ENCODE assay signal across 8 cellular contexts in the genomic region with DNA sequence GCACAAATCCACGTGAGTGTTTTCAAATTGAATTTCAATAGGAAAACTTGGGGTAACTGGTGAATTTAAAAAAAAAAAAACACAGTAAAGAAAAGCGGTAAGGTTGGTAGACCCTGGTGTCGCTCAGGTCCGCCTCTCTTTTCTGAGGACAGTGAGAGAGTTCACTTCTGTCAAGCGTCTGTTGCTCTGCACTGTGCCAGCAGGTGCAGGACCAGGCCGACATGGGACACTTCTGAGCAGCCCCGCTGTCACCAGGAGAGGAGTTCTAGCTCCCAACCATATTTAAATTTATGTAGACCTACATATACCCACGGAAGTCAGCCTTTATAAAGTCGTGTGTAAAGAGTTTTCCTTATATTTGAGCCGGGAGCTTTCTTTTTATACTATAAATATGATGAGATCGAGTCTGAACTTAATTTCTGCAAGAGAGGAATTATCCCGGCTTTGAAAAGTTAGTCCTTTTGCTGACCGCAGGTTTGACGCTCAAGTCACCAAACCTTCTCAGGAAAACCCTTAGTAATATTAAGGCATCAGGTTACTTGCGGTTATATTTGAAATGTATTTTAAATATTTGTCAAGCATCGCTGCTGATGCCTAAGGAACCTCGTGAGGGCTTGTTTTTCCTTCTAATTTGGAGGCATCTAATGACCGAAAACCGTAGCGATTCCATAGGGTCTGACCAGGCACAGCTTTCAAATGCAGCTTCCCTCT. TPM values are rescaled to one million over a fixed set of nuclear protein-coding genes. Genes with fewer than 3 reads are reported as not detected.
DNase-seq lines count a peak whose midpoint lies in the region; ATAC-seq, FAIRE-seq and TF ChIP-seq lines count a peak whose summit lies in the region.

No MANE protein-coding gene starts in this region.

- H3K4me3 ChIP-seq in Jurkat, Clone E6-1 (ENCODE audit: low read length), result peak overlapping the region; percentile 88
- peak overlapping the region in 1 of 3 experiments; percentile 7 for H3K4me3 ChIP-seq in keratinocyte (ENCODE audit: control insufficient read depth in 2 of 3, extremely low read depth in 1 of 3, insufficient read depth in 2 of 3, low read depth in 1 of 3, low read length in 3 of 3)

- H3K9me1 ChIP-seq in keratinocyte (ENCODE audit: control insufficient read depth, extremely low read depth, insufficient read depth, low read length), result no peaks in the 10 kb centered on the region

- peak overlapping the region; percentile 100 for H3K27ac Mint-ChIP-seq in activated T-cell treated with anti-CD3 and anti-CD28 coated beads, Interleukin-2, amount 50 U/mL, for 72 hours
- H3K27ac Mint-ChIP-seq in stimulated activated naive CD8-positive, alpha-beta T cell treated with anti-CD3 and anti-CD28 coated beads, Interleukin-15, amount 100 ng/mL, for 72 hours, result peak overlapping the region; percentile 99 to 100

- peak; percentile 71 for DNase-seq in Jurkat, Clone E6-1 (ENCODE audit: low read depth, low spot score)
- DNase-seq in activated T-cell treated with anti-CD3 and anti-CD28 coated beads, Interleukin-2, amount 50 U/mL, for 72 hours, result peak; percentile 59 to 64
- DNase-seq in keratinocyte (ENCODE audit: low read depth, low spot score), result no peak
- peak; percentile 63 to 72 for DNase-seq in stimulated activated naive CD8-positive, alpha-beta T cell treated with anti-CD3 and anti-CD28 coated beads, Interleukin-15, amount 100 ng/mL, for 72 hours
- no peak for DNase-seq in putamen (ENCODE audit: low spot score)
- no peak for DNase-seq in NCI-H2107 (lab: John Stamatoyannopoulos, UW)

- peak overlapping the region; percentile 94 to 96 for H3K4me3 Mint-ChIP-seq in activated T-cell treated with anti-CD3 and anti-CD28 coated beads, Interleukin-2, amount 50 U/mL, for 72 hours
- H3K4me3 Mint-ChIP-seq in stimulated activated naive CD8-positive, alpha-beta T cell treated with anti-CD3 and anti-CD28 coated beads, Interleukin-15, amount 100 ng/mL, for 72 hours, result peak overlapping the region; percentile 91 to 98

- H3K9me3 Mint-ChIP-seq in activated T-cell treated with anti-CD3 and anti-CD28 coated beads, Interleukin-2, amount 50 U/mL, for 72 hours, result no peaks in the 10 kb centered on the region
- H3K9me3 Mint-ChIP-seq in stimulated activated naive CD8-positive, alpha-beta T cell treated with anti-CD3 and anti-CD28 coated beads, Interleukin-15, amount 100 ng/mL, for 72 hours, result no peaks in the 10 kb centered on the region

- peak overlapping the region; percentile 37 for H3K4me2 ChIP-seq in keratinocyte (ENCODE audit: control insufficient read depth, extremely low read depth, insufficient read depth, low read depth, low read length)

- H3K36me3 ChIP-seq in ES-I3 (ENCODE audit: insufficient read depth, low read length) (no peaks in the 10 kb centered on the region), keratinocyte (ENCODE audit: control insufficient read depth in 2 of 2, extremely low read depth in 1 of 2, insufficient read depth in 2 of 2, low read length in 2 of 2) (no peaks in the 10 kb centered on the region)

- ATAC-seq in GM21367 (IDR thresholded peaks at IDR 0.05; ENCODE audit: unreplicated experiment), result peak; percentile 37
- ATAC-seq in activated T-cell treated with anti-CD3 and anti-CD28 coated beads, Interleukin-2, amount 50 U/mL, for 72 hours (replicated peaks in 1 of 2), result peak; percentile 53 to 64
- peak; percentile 71 for ATAC-seq in stimulated activated naive CD8-positive, alpha-beta T cell treated with anti-CD3 and anti-CD28 coated beads, Interleukin-15, amount 100 ng/mL, for 72 hours

- H3K36me3 Mint-ChIP-seq in activated T-cell treated with anti-CD3 and anti-CD28 coated beads, Interleukin-2, amount 50 U/mL, for 72 hours (ENCODE audit: insufficient read depth in 2 of 2), result peaks cover 38 to 51% of the 10 kb centered on the region in 2 donors

- no peak for TF ChIP-seq CTCF in keratinocyte (optimal IDR thresholded peaks at IDR 0.05 in 1 of 3, IDR thresholded peaks at IDR 0.05 in 1 of 3, conservative IDR thresholded peaks at IDR 0.05 in 1 of 3; ENCODE audit: extremely low read depth in 1 of 3, insufficient read depth in 2 of 3, low read length in 3 of 3)

- H3K27ac ChIP-seq in keratinocyte (ENCODE audit: control insufficient read depth, insufficient read depth, low read length), result no peak overlapping the region

- H3K27me3 Mint-ChIP-seq in activated T-cell treated with anti-CD3 and anti-CD28 coated beads, Interleukin-2, amount 50 U/mL, for 72 hours (ENCODE audit: low read depth), result no peaks in the 10 kb centered on the region
- H3K27me3 Mint-ChIP-seq in stimulated activated naive CD8-positive, alpha-beta T cell treated with anti-CD3 and anti-CD28 coated beads, Interleukin-15, amount 100 ng/mL, for 72 hours, result no peaks in the 10 kb centered on the region

- no peak overlapping the region for H2AFZ ChIP-seq in keratinocyte (ENCODE audit: control insufficient read depth, low read length)

- no peaks in the 10 kb centered on the region for H3K4me1 ChIP-seq in ES-I3 (ENCODE audit: insufficient read depth, low read length)
- H3K4me1 ChIP-seq in keratinocyte (ENCODE audit: control insufficient read depth, extremely low read depth, insufficient read depth, low read length), result no peaks in the 10 kb centered on the region

- H3K9ac ChIP-seq in ES-I3 (ENCODE audit: low read depth, low read length), result peak overlapping the region; percentile 64; the same call in 1 of the 2 replicates
- no peak overlapping the region for H3K9ac ChIP-seq in keratinocyte (ENCODE audit: control insufficient read depth, extremely low read depth, insufficient read depth, low read length)

- dilution Hi-C loops in keratinocyte (cut with MboI; ENCODE audit: extremely low pct_ligation_motif_present, low sequenced_read_pairs), result no loop called here

- peaks cover 62% of the 10 kb centered on the region for H3K4me1 Mint-ChIP-seq in activated T-cell treated with anti-CD3 and anti-CD28 coated beads, Interleukin-2, amount 50 U/mL, for 72 hours (ENCODE audit: low read depth)
- peaks cover 49% of the 10 kb centered on the region for H3K4me1 Mint-ChIP-seq in stimulated activated naive CD8-positive, alpha-beta T cell treated with anti-CD3 and anti-CD28 coated beads, Interleukin-15, amount 100 ng/mL, for 72 hours

- H4K20me1 ChIP-seq in keratinocyte (ENCODE audit: control insufficient read depth, extremely low read depth, insufficient read depth, low read length), result no peaks in the 10 kb centered on the region

- no peak for FAIRE-seq in keratinocyte (lab: Jason Lieb, UNC)

- H3K9me3 ChIP-seq in ES-I3 (ENCODE audit: control insufficient read depth, insufficient read depth, low read length) (no peaks in the 10 kb centered on the region), keratinocyte (ENCODE audit: control insufficient read depth, low read depth, low read length) (no peaks in the 10 kb centered on the region)

- peaks cover 52% of the 10 kb centered on the region for H3K27me3 ChIP-seq in keratinocyte (ENCODE audit: control insufficient read depth, extremely low read depth, insufficient read depth, low read length)

- no peaks in the 10 kb centered on the region for H3K79me2 ChIP-seq in keratinocyte (ENCODE audit: control insufficient read depth, insufficient read depth, low read length)

RNA-seq across cellular contexts. Expression of a gene that starts 0.6 kb away (rescaled TPM):
- 144 TPM for polyA plus RNA-seq in Jurkat, Clone E6-1 (2012; ENCODE audit: insufficient read depth, insufficient read length)
- 100 to 1,000 TPM; 427 to 504 TPM for total RNA-seq in activated T-cell treated with anti-CD3 and anti-CD28 coated beads, Interleukin-2, amount 50 U/mL, for 72 hours
- polyA plus RNA-seq in keratinocyte, result not detected in 3 replicates
- polyA plus RNA-seq in keratinocyte (2011; ENCODE audit: low read depth), result not detected
- not detected in 2 replicates for polyA plus RNA-seq in keratinocyte (2011; cell fraction: cytosol; rRNA removed)
- not detected in 2 replicates for polyA plus RNA-seq in keratinocyte (2011; cell fraction: nucleus; rRNA removed)
- polyA plus RNA-seq in keratinocyte (2012; ENCODE audit: low replicate concordance), result not detected in 2 replicates
- not detected in 3 replicates for polyA minus RNA-seq in keratinocyte
- polyA minus RNA-seq in keratinocyte (2011; cell fraction: cytosol; rRNA and poly(A)+ RNA removed), result not detected
- polyA minus RNA-seq in keratinocyte (2011; cell fraction: nucleus; rRNA and poly(A)+ RNA removed), result not detected in 2 replicates

Comparison
In these comparisons a context has a peak if more than half of its experiments do, and no peak if none do; other contexts are left out.
1. DNase-seq: peak in Jurkat, Clone E6-1 (single experiment), activated T-cell treated with anti-CD3 and anti-CD28 coated beads, Interleukin-2, amount 50 U/mL, for 72 hours (2 of 2) and stimulated activated naive CD8-positive, alpha-beta T cell treated with anti-CD3 and anti-CD28 coated beads, Interleukin-15, amount 100 ng/mL, for 72 hours (2 of 2); none in keratinocyte (single experiment), putamen (single experiment) and NCI-H2107 (single experiment).
2. Peak in every context shown above with its lines, with median percentiles within 50 percentile points of each other: ATAC-seq.